9 cellular contexts compared by ENCODE assay signal in the genomic region with DNA sequence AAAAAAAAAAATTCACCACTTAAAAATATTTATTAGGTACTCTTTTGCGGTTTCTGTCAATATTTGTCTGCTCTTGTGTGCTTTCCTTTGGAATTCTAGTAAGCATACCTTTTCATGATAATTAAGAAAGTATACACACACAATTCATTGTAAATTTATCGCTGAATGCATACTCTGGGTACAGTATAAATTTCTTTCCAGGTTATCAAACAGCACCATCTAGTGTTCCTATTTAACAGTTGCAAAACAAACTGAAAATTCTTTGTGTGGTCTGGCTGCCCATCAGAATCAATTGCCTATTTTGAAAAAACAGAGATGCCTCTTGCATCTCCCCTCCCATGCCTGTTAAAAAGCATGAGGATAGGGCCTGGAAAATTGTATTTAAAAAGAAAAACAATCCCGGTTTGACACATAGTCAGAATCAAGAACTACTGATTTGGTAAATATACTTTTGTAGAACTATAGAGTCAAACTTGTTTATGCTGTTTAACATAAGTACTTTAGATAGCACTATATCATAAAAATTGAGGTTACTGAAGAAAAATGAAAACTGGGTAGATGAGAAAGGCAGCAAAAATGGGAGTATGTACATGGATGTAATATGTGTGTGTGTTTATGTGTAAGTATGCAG. TPM values are rescaled to one million over a fixed set of nuclear protein-coding genes. Genes with fewer than 3 reads are reported as not detected.
A peak's percentile ranks its signal among the peaks of the same experiment; 100 is the strongest.
DNase-seq lines count a peak whose midpoint lies in the region; ATAC-seq and TF ChIP-seq lines count a peak whose summit lies in the region.
"Had no signal": no experiment of that assay in that cellular context is flagged by ENCODE, and none has a peak within 500 bp of the region (broad histone marks: within the 10 kb centered on the region; RNA-seq: fewer than 3 reads in every experiment).

No MANE protein-coding gene starts in this region.

- no peak overlapping the region for H3K4me3 ChIP-seq in tibial nerve

- no peak overlapping the region for H3K27ac ChIP-seq in tibial nerve

- WGBS in tibial nerve, 2 donors = 29 to 35% methylated on average over 3 of the region's 3 CpGs

- H3K27ac Mint-ChIP-seq in activated CD8-positive, alpha-beta memory T cell treated with anti-CD3 and anti-CD28 coated beads, Interleukin-2, amount 10 ng/mL, durations not matched to agents 7 days and 5 days = no peak overlapping the region
- no peak overlapping the region for H3K27ac Mint-ChIP-seq in immature natural killer cell
- H3K27ac Mint-ChIP-seq in T-helper 2 cell treated with Interferon-gamma antibody and Interleukin-4, amounts not matched to agents 5 μg/mL and 100 μg/mL, for 36 hours = no peak overlapping the region
- H3K27ac Mint-ChIP-seq: dendritic cell treated with granulocyte-macrophage colony-stimulating factor and Interleukin-4, amounts not matched to agents 40 ng/mL and 50 ng/mL, for 4 days had no signal

- no peaks in the 10 kb centered on the region for H3K27me3 Mint-ChIP-seq in activated CD8-positive, alpha-beta memory T cell treated with anti-CD3 and anti-CD28 coated beads, Interleukin-2, amount 10 ng/mL, durations not matched to agents 7 days and 5 days
- no peaks in the 10 kb centered on the region for H3K27me3 Mint-ChIP-seq in immature natural killer cell (ENCODE audit: low read depth in 3 of 3)
- H3K27me3 Mint-ChIP-seq in T-helper 2 cell treated with Interferon-gamma antibody and Interleukin-4, amounts not matched to agents 5 μg/mL and 100 μg/mL, for 36 hours (ENCODE audit: low read depth) = no peaks in the 10 kb centered on the region
- H3K27me3 Mint-ChIP-seq: dendritic cell treated with granulocyte-macrophage colony-stimulating factor and Interleukin-4, amounts not matched to agents 40 ng/mL and 50 ng/mL, for 4 days had no signal

- H3K36me3 Mint-ChIP-seq in activated CD8-positive, alpha-beta memory T cell treated with anti-CD3 and anti-CD28 coated beads, Interleukin-2, amount 10 ng/mL, durations not matched to agents 7 days and 5 days = peaks cover 11% of the 10 kb centered on the region
- H3K36me3 Mint-ChIP-seq in immature natural killer cell = peaks cover 0 to 3% (median 3%) of the 10 kb centered on the region in 3 donors
- H3K36me3 Mint-ChIP-seq in T-helper 2 cell treated with Interferon-gamma antibody and Interleukin-4, amounts not matched to agents 5 μg/mL and 100 μg/mL, for 36 hours (ENCODE audit: low read depth) = peaks cover 9% of the 10 kb centered on the region

- H3K27me3 ChIP-seq in tibial nerve = no peaks in the 10 kb centered on the region

- peaks cover 0 to 4% (median 0%) of the 10 kb centered on the region in 3 donors for H3K36me3 ChIP-seq in tibial nerve

- no peak for TF ChIP-seq EP300 in tibial nerve (IDR thresholded peaks at IDR 0.05)

- TF ChIP-seq CTCF in tibial nerve (IDR thresholded peaks at IDR 0.05) = peak; percentile 49 to 69 (median 65)

- peaks cover 0 to 8% (median 0%) of the 10 kb centered on the region in 4 donors for H3K4me1 ChIP-seq in tibial nerve

- H3K4me3 Mint-ChIP-seq in activated CD8-positive, alpha-beta memory T cell treated with anti-CD3 and anti-CD28 coated beads, Interleukin-2, amount 10 ng/mL, durations not matched to agents 7 days and 5 days = no peak overlapping the region
- no peak overlapping the region for H3K4me3 Mint-ChIP-seq in immature natural killer cell
- H3K4me3 Mint-ChIP-seq in T-helper 2 cell treated with Interferon-gamma antibody and Interleukin-4, amounts not matched to agents 5 μg/mL and 100 μg/mL, for 36 hours = no peak overlapping the region
- H3K4me3 Mint-ChIP-seq: dendritic cell treated with granulocyte-macrophage colony-stimulating factor and Interleukin-4, amounts not matched to agents 40 ng/mL and 50 ng/mL, for 4 days had no signal

- H3K4me1 Mint-ChIP-seq in activated CD8-positive, alpha-beta memory T cell treated with anti-CD3 and anti-CD28 coated beads, Interleukin-2, amount 10 ng/mL, durations not matched to agents 7 days and 5 days = peaks cover 13% of the 10 kb centered on the region
- peaks cover 12 to 34% of the 10 kb centered on the region in 2 donors for H3K4me1 Mint-ChIP-seq in immature natural killer cell
- H3K4me1 Mint-ChIP-seq in T-helper 2 cell treated with Interferon-gamma antibody and Interleukin-4, amounts not matched to agents 5 μg/mL and 100 μg/mL, for 36 hours (ENCODE audit: low read depth) = peaks cover 3% of the 10 kb centered on the region

- H3K9me3 ChIP-seq in tibial nerve = no peaks in the 10 kb centered on the region

- CTCF ChIA-PET in activated CD8-positive, alpha-beta memory T cell treated with anti-CD3 and anti-CD28 coated beads, Interleukin-2, amount 10 ng/mL, durations not matched to agents 7 days and 5 days (lab: Charles Lee) = interaction anchor here (0.7 to 6.8 kb wide), 5 partner anchors 9 to 152 kb away, joined by 3 to 52 read pairs (median 5); no protein-coding TSS in a partner anchor
- CTCF ChIA-PET in HEK293T (lab: Yijun Ruan, JAX) = interaction anchor here (0.6 to 1.4 kb wide), 4 partner anchors 38 to 782 kb away, joined by 3 to 8 read pairs (median 5); no protein-coding TSS in a partner anchor

- POLR2A ChIA-PET in HEK293T (lab: Yijun Ruan, JAX) = no interaction called here

- no peak for DNase-seq in activated CD8-positive, alpha-beta memory T cell treated with anti-CD3 and anti-CD28 coated beads, Interleukin-2, amount 10 ng/mL, durations not matched to agents 7 days and 5 days
- no peak for DNase-seq in activated CD8-positive, alpha-beta memory T cell treated with anti-CD3 and anti-CD28 coated beads, Interleukin-2, amount 50 U/mL, for 48 hours
- peak; percentile 38 for DNase-seq in HEK293T (ENCODE audit: extremely low spot score)
- DNase-seq in NCI-H1694 (lab: John Stamatoyannopoulos, UW) = peak; percentile 24
- DNase-seq in amniotic epithelial cell (ENCODE audit: low read depth) = peak; percentile 37
- DNase-seq in immature natural killer cell = peak; percentile 26 to 48 (median 36)
- no peak for DNase-seq in tibial nerve (ENCODE audit: low spot score in 2 of 2)
- no peak for DNase-seq in T-helper 2 cell treated with Interferon-gamma antibody and Interleukin-4, amounts not matched to agents 5 μg/mL and 100 μg/mL, for 36 hours (ENCODE audit: low spot score)

- no peak for TF ChIP-seq POLR2A in tibial nerve (IDR thresholded peaks at IDR 0.05)

- ATAC-seq in activated CD8-positive, alpha-beta memory T cell treated with anti-CD3 and anti-CD28 coated beads, Interleukin-2, amount 10 ng/mL, durations not matched to agents 7 days and 5 days = peak; percentile 64

- no peaks in the 10 kb centered on the region for H3K9me3 Mint-ChIP-seq in activated CD8-positive, alpha-beta memory T cell treated with anti-CD3 and anti-CD28 coated beads, Interleukin-2, amount 10 ng/mL, durations not matched to agents 7 days and 5 days (ENCODE audit: low read depth)
- H3K9me3 Mint-ChIP-seq in immature natural killer cell = no peaks in the 10 kb centered on the region
- H3K9me3 Mint-ChIP-seq in T-helper 2 cell treated with Interferon-gamma antibody and Interleukin-4, amounts not matched to agents 5 μg/mL and 100 μg/mL, for 36 hours = no peaks in the 10 kb centered on the region
- H3K9me3 Mint-ChIP-seq: dendritic cell treated with granulocyte-macrophage colony-stimulating factor and Interleukin-4, amounts not matched to agents 40 ng/mL and 50 ng/mL, for 4 days had no signal

TF ChIP-seq in HEK293T, 16 proteins besides CTCF, POLR2A, EP300 and RAD21:
- TF ChIP-seq ELF4 (IDR thresholded peaks at IDR 0.05) = no peak
- TF ChIP-seq TARDBP (IDR thresholded peaks at IDR 0.05) = no peak
- TF ChIP-seq SP1 (IDR thresholded peaks at IDR 0.05) = no peak
- no peak for TF ChIP-seq FOXA1 (IDR thresholded peaks at IDR 0.05)
- TF ChIP-seq L3MBTL2 (conservative IDR thresholded peaks at IDR 0.05) = no peak
- TF ChIP-seq, protein P1, sequence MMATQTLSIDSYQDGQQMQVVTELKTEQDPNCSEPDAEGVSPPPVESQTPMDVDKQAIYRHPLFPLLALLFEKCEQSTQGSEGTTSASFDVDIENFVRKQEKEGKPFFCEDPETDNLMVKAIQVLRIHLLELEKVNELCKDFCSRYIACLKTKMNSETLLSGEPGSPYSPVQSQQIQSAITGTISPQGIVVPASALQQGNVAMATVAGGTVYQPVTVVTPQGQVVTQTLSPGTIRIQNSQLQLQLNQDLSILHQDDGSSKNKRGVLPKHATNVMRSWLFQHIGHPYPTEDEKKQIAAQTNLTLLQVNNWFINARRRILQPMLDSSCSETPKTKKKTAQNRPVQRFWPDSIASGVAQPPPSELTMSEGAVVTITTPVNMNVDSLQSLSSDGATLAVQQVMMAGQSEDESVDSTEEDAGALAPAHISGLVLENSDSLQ (IDR thresholded peaks at IDR 0.05) = peak; percentile 54
- no peak for TF ChIP-seq NFRKB (IDR thresholded peaks at IDR 0.05)
- TF ChIP-seq SUZ12 (IDR thresholded peaks at IDR 0.05) = no peak
- no peak for TF ChIP-seq HDGF (IDR thresholded peaks at IDR 0.05; ENCODE audit: borderline replicate concordance)
- peak; percentile 81 for TF ChIP-seq ZNF384 (IDR thresholded peaks at IDR 0.05)

RNA-seq across cellular contexts. Expression of a gene that starts 16.2 kb away (rescaled TPM):
- 10 to 100 TPM; 29.9 to 33.3 TPM for total RNA-seq in activated CD8-positive, alpha-beta memory T cell treated with anti-CD3 and anti-CD28 coated beads, Interleukin-2, amount 10 ng/mL, durations not matched to agents 7 days and 5 days
- 10 to 100 TPM; 11.2 to 18.0 (median 16.6) TPM for polyA plus RNA-seq in immature natural killer cell
- 10 to 100 TPM in 3 of 4 donors, 1 to 10 TPM in 1; 5.5 to 13.2 (median 10.4) TPM for total RNA-seq in tibial nerve

RNA-seq across cellular contexts. Expression of a gene that starts 50.0 kb away (rescaled TPM):
- total RNA-seq in activated CD8-positive, alpha-beta memory T cell treated with anti-CD3 and anti-CD28 coated beads, Interleukin-2, amount 10 ng/mL, durations not matched to agents 7 days and 5 days = 1 to 10 TPM in 1 of 2 experiments, under 1 TPM in 1; 0.40 to 1.5 TPM
- polyA plus RNA-seq in immature natural killer cell = 1 to 10 TPM; 3.2 to 4.6 (median 3.7) TPM
- 10 to 100 TPM in 3 of 4 donors, 1 to 10 TPM in 1; 5.7 to 15.0 (median 13.8) TPM for total RNA-seq in tibial nerve

Comparison
In these comparisons a context has a peak if more than half of its experiments do, and no peak if none do; other contexts are left out.
1. DNase-seq: peak in HEK293T (single experiment), NCI-H1694 (single experiment), amniotic epithelial cell (single experiment) and immature natural killer cell (3 of 3); none in activated CD8-positive, alpha-beta memory T cell treated with anti-CD3 and anti-CD28 coated beads, Interleukin-2, amount 10 ng/mL, durations not matched to agents 7 days and 5 days (single experiment), activated CD8-positive, alpha-beta memory T cell treated with anti-CD3 and anti-CD28 coated beads, Interleukin-2, amount 50 U/mL, for 48 hours (single experiment), tibial nerve (0 of 2) and T-helper 2 cell treated with Interferon-gamma antibody and Interleukin-4, amounts not matched to agents 5 μg/mL and 100 μg/mL, for 36 hours (single experiment).